ENCODE assay signal across 24 cellular contexts in the genomic region with DNA sequence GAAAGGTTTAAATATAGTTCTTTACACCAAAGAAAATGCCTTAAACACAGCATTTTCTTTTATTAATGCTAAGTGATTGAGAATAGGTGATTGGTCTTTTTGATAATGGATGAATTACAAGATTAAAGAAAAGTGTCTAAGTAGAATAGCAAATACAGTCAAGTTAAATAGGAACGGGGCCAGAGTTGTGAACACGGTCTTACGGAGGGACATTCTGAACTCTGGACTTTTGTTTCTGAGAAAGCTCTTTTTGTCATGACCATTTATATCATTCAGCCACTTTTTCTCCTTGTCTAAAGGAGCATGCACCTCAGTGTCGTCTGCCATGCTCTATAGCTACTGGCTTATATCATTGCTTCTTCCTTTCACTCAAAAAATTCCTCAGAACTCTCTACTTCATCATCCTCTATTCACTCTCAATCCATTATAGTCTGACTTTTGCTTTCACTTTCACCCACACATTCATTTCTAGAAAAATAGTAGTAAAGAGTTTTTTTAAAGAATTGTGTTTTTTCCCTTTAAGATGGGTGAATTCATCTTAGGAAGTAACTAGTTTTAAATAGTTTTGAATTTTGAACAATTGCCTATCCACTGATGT.
DNase-seq lines count a peak whose midpoint lies in the region; ATAC-seq and TF ChIP-seq lines count a peak whose summit lies in the region.
"Had no signal": no experiment of that assay in that cellular context is flagged by ENCODE, and none has a peak within 500 bp of the region (broad histone marks: within the 10 kb centered on the region; RNA-seq: fewer than 3 reads in every experiment).

No MANE protein-coding gene starts in this region.

- intact Hi-C loops in Right ventricle myocardium superior (cut with DNase I), result no loop called here
- intact Hi-C loops in left cardiac atrium (cut with DNase I), result no loop called here

- no peaks in the 10 kb centered on the region for H3K4me1 ChIP-seq in adipocyte (ENCODE audit: control insufficient read depth, insufficient read depth, low read length)
- H3K4me1 ChIP-seq in thoracic aorta (ENCODE audit: control insufficient read depth in 1 of 2, low read depth in 2 of 2), result peaks cover 0 to 4% of the 10 kb centered on the region in 2 donors
- H3K4me1 ChIP-seq: Peyer's patch had no signal

- TF ChIP-seq CTCF in fibroblast of villous mesenchyme (IDR thresholded peaks at IDR 0.05; ENCODE audit: insufficient read depth, low read depth, low read length), result no peak
- no peak for TF ChIP-seq CTCF in thoracic aorta (IDR thresholded peaks at IDR 0.05)

- no peak overlapping the region for H3K9ac ChIP-seq in adipocyte (ENCODE audit: low read length)
- H3K9ac ChIP-seq: neural progenitor cell had no signal

- ATAC-seq in Right ventricle myocardium superior (ENCODE audit: poor library complexity) (peak; percentile 38), left cardiac atrium (no peak), thoracic aorta (ENCODE audit: insufficient number of reproducible peaks, low FRiP score, low read depth) (no peak)
- ATAC-seq: stimulated activated naive CD8-positive, alpha-beta T cell treated with anti-CD3 and anti-CD28 coated beads, Interleukin-15, Interleukin-2, amounts not matched to agents 100 U/mL and 50 U/mL, for 24 hours had no signal

- H3K9me3 ChIP-seq in adipocyte (ENCODE audit: control insufficient read depth, low read length) (peaks cover 8% of the 10 kb centered on the region), thoracic aorta (no peaks in the 10 kb centered on the region)

- H3K27ac ChIP-seq in thoracic aorta, result no peak overlapping the region
- H3K27ac ChIP-seq: neural progenitor cell, Peyer's patch had no signal

- H3K27me3 ChIP-seq in adipocyte (replicated peaks; ENCODE audit: control insufficient read depth, insufficient read depth, low read length) (no peaks in the 10 kb centered on the region), thoracic aorta (replicated peaks; ENCODE audit: insufficient read depth) (no peaks in the 10 kb centered on the region)
- H3K27me3 ChIP-seq: neural progenitor cell, Peyer's patch had no signal

- H3K4me3 ChIP-seq in adipocyte (ENCODE audit: low read length) (peak overlapping the region; percentile 71), fibroblast of villous mesenchyme (ENCODE audit: low read depth, low read length) (peak overlapping the region; percentile 13), thoracic aorta (peak overlapping the region; percentile 68)
- H3K4me3 ChIP-seq: neural progenitor cell, Peyer's patch had no signal

- H3K36me3 ChIP-seq in adipocyte (ENCODE audit: control insufficient read depth, insufficient read depth, low read length, severe bottlenecking) (no peaks in the 10 kb centered on the region), thoracic aorta (no peaks in the 10 kb centered on the region)
- H3K36me3 ChIP-seq: neural progenitor cell, Peyer's patch had no signal

- DNase-seq in Right ventricle myocardium superior (no peak), left cardiac atrium (no peak), adipocyte (ENCODE audit: low read depth) (no peak), fibroblast of villous mesenchyme (ENCODE audit: low read depth) (no peak), thoracic aorta (ENCODE audit: low spot score) (no peak), NCI-H2107 treated with DMSO at 0.1 percent for 48 hours (lab: John Stamatoyannopoulos, UW; ENCODE audit: unreplicated experiment) (no peak), HuH-7 (ENCODE audit: low spot score) (no peak)
- DNase-seq in NK-92 treated with Interleukin-12 subunit alpha and Interleukin-12 subunit beta, amount 100 ng/mL, for 24 hours (lab: John Stamatoyannopoulos, UW), result no peak
- DNase-seq: 8988T; activated CD4-positive, alpha-beta memory T cell treated with anti-CD3 and anti-CD28 coated beads for 36 hours; activated CD4-positive, CD25-positive, alpha-beta regulatory T cell; activated CD8-positive, alpha-beta memory T cell treated with anti-CD3 and anti-CD28 coated beads, Interleukin-2, amount 50 U/mL, for 4 hours; CD4-positive, alpha-beta T cell; head of caudate nucleus; Kasumi-1; NCI-H1092; NCI-H187; NCI-H2171 treated with DMSO at 0.1 percent for 48 hours; NCI-H524; Peyer's patch; posterior cingulate gyrus; stimulated activated naive CD8-positive, alpha-beta T cell treated with anti-CD3 and anti-CD28 coated beads, Interleukin-15, Interleukin-2, amounts not matched to agents 100 U/mL and 50 U/mL, for 24 hours; SW 1271 had no signal

Comparison
In these comparisons a context has a peak if more than half of its experiments do, and no peak if none do; other contexts are left out.
1. H3K4me3 ChIP-seq: peak in every context shown above with its lines; median percentile 71 in adipocyte; 68 in thoracic aorta; 13 in fibroblast of villous mesenchyme.